Comparison of ENCODE assay signal across 21 cellular contexts in genomic region chr11:117826832-117827231, GRCh38. TPM values are rescaled to one million over a fixed set of nuclear protein-coding genes. Genes with fewer than 3 reads are reported as not detected.
DNase-seq lines count a peak whose midpoint lies in the region; ATAC-seq and TF ChIP-seq lines count a peak whose summit lies in the region.
"Had no signal": no experiment of that assay in that cellular context is flagged by ENCODE, and none has a peak within 500 bp of the region (broad histone marks: within the 10 kb centered on the region; RNA-seq: fewer than 3 reads in every experiment).

No MANE protein-coding gene starts in this region.

- DNase-seq in activated T-cell treated with anti-CD3 and anti-CD28 coated beads, Interleukin-2, amount 50 U/mL, for 24 hours = peak; percentile 17
- DNase-seq in activated T-cell treated with anti-CD3 and anti-CD28 coated beads, Interleukin-2, amount 50 U/mL, for 4 hours = no peak
- DNase-seq in Peyer's patch (peak in 2 of 3 donors; percentile 13 to 39), kidney tubule cell (ENCODE audit: low spot score) (peak; percentile 81), upper lobe of right lung (peak; percentile 3), anterior cingulate cortex (lab: John Stamatoyannopoulos, UW) (no peak), GM13976 (ENCODE audit: low spot score) (no peak), NCI-H2081 (lab: John Stamatoyannopoulos, UW) (no peak)
- DNase-seq: activated CD4-positive, CD25-positive, alpha-beta regulatory T cell; activated naive CD4-positive, alpha-beta T cell; COR-L47; hippocampal formation; IMR-90; NCI-H1048; NCI-H524 treated with DMSO at 0.1 percent for 48 hours had no signal

- no peak for ATAC-seq in activated T-cell treated with anti-CD3 and anti-CD28 coated beads, Interleukin-2, amount 50 U/mL, for 4 hours
- no peak for ATAC-seq in upper lobe of right lung

- TF ChIP-seq CTCF in Peyer's patch (IDR thresholded peaks at IDR 0.05) (no peak), upper lobe of right lung (IDR thresholded peaks at IDR 0.05) (no peak), GM13976 (IDR thresholded peaks at IDR 0.05; ENCODE audit: borderline replicate concordance, control extremely low read depth, extremely low read depth, insufficient read depth, missing control alignments) (no peak)

- H3K4me3 ChIP-seq in Peyer's patch = no peak overlapping the region
- no peak overlapping the region for H3K4me3 ChIP-seq in upper lobe of right lung
- H3K4me3 ChIP-seq: ascending aorta, HAP-1, SJSA1, thoracic aorta had no signal

- no peak overlapping the region for H3K27ac ChIP-seq in Peyer's patch
- no peak overlapping the region for H3K27ac ChIP-seq in upper lobe of right lung
- H3K27ac ChIP-seq: ascending aorta, SJSA1, thoracic aorta had no signal

- H3K9me3 Mint-ChIP-seq in activated T-cell treated with anti-CD3 and anti-CD28 coated beads, Interleukin-2, amount 50 U/mL, for 24 hours = no peaks in the 10 kb centered on the region
- no peaks in the 10 kb centered on the region for H3K9me3 Mint-ChIP-seq in activated T-cell treated with anti-CD3 and anti-CD28 coated beads, Interleukin-2, amount 50 U/mL, for 4 hours
- H3K9me3 Mint-ChIP-seq: neural crest cell had no signal

- H3K36me3 Mint-ChIP-seq in activated T-cell treated with anti-CD3 and anti-CD28 coated beads, Interleukin-2, amount 50 U/mL, for 24 hours (ENCODE audit: low read depth) = no peaks in the 10 kb centered on the region
- no peaks in the 10 kb centered on the region for H3K36me3 Mint-ChIP-seq in activated T-cell treated with anti-CD3 and anti-CD28 coated beads, Interleukin-2, amount 50 U/mL, for 4 hours (ENCODE audit: insufficient read depth)

- intact Hi-C loops in upper lobe of right lung (cut with DNase I) = loop anchor here (10.0 kb wide), 1 partner anchor 228 kb away; no protein-coding TSS in a partner anchor

- H3K4me3 Mint-ChIP-seq in activated T-cell treated with anti-CD3 and anti-CD28 coated beads, Interleukin-2, amount 50 U/mL, for 24 hours = no peak overlapping the region
- no peak overlapping the region for H3K4me3 Mint-ChIP-seq in activated T-cell treated with anti-CD3 and anti-CD28 coated beads, Interleukin-2, amount 50 U/mL, for 4 hours
- H3K4me3 Mint-ChIP-seq: neural crest cell had no signal

- no peak for TF ChIP-seq POLR2A in Peyer's patch (IDR thresholded peaks at IDR 0.05)

- H3K4me1 ChIP-seq in Peyer's patch (peaks cover 0 to 43% (median 14%) of the 10 kb centered on the region in 4 donors), upper lobe of right lung (peaks cover 52% of the 10 kb centered on the region)
- H3K4me1 ChIP-seq: ascending aorta, HAP-1, SJSA1 had no signal

- in situ Hi-C loops in GM13976 (cut with MboI; ENCODE audit: low sequenced_read_pairs, unreplicated experiment) = no loop called here

- no peak overlapping the region for H3K27ac Mint-ChIP-seq in activated T-cell treated with anti-CD3 and anti-CD28 coated beads, Interleukin-2, amount 50 U/mL, for 24 hours

- H3K9me3 ChIP-seq in Peyer's patch = no peaks in the 10 kb centered on the region
- no peaks in the 10 kb centered on the region for H3K9me3 ChIP-seq in upper lobe of right lung
- H3K9me3 ChIP-seq: ascending aorta, HAP-1, SJSA1, thoracic aorta had no signal

- H3K4me1 Mint-ChIP-seq in activated T-cell treated with anti-CD3 and anti-CD28 coated beads, Interleukin-2, amount 50 U/mL, for 24 hours (ENCODE audit: low read depth) = peaks cover 79% of the 10 kb centered on the region
- peaks cover 71% of the 10 kb centered on the region for H3K4me1 Mint-ChIP-seq in activated T-cell treated with anti-CD3 and anti-CD28 coated beads, Interleukin-2, amount 50 U/mL, for 4 hours (ENCODE audit: low read depth)

- H3K27me3 ChIP-seq in Peyer's patch (no peaks in the 10 kb centered on the region), upper lobe of right lung (no peaks in the 10 kb centered on the region)
- H3K27me3 ChIP-seq: ascending aorta, SJSA1 had no signal

- no peaks in the 10 kb centered on the region for H3K27me3 Mint-ChIP-seq in activated T-cell treated with anti-CD3 and anti-CD28 coated beads, Interleukin-2, amount 50 U/mL, for 24 hours
- H3K27me3 Mint-ChIP-seq in activated T-cell treated with anti-CD3 and anti-CD28 coated beads, Interleukin-2, amount 50 U/mL, for 4 hours (ENCODE audit: low read depth) = no peaks in the 10 kb centered on the region

- H3K36me3 ChIP-seq in Peyer's patch (no peaks in the 10 kb centered on the region), upper lobe of right lung (no peaks in the 10 kb centered on the region)
- H3K36me3 ChIP-seq: ascending aorta, HAP-1, SJSA1, thoracic aorta had no signal

RNA-seq across cellular contexts. Expression of gene FXYD2, which starts 2.3 kb away (rescaled TPM):
- total RNA-seq in activated T-cell treated with anti-CD3 and anti-CD28 coated beads, Interleukin-2, amount 50 U/mL, for 4 hours = under 1 TPM; 0.63 to 0.66 (median 0.63) TPM
- total RNA-seq in Peyer's patch (1 to 10 TPM in 1 of 4 donors, under 1 TPM in 1, not detected in 2; 0.67 to 1.7 TPM), upper lobe of right lung (3.6 TPM)
- total RNA-seq: ascending aorta, fibroblast of villous mesenchyme, IMR-90, SJSA1, thoracic aorta had no signal

RNA-seq across cellular contexts. Expression of gene DSCAML1, which starts 29.8 kb away (rescaled TPM):
- not detected for total RNA-seq in activated T-cell treated with anti-CD3 and anti-CD28 coated beads, Interleukin-2, amount 50 U/mL, for 4 hours
- total RNA-seq in Peyer's patch = 1 to 10 TPM in 2 of 4 donors, under 1 TPM in 2; 0.18 to 5.8 (median 2.9) TPM
- 1.3 TPM for total RNA-seq in upper lobe of right lung
- total RNA-seq: ascending aorta, fibroblast of villous mesenchyme, IMR-90 had no signal

RNA-seq across cellular contexts. Expression of gene FXYD6, which starts 49.6 kb away (rescaled TPM):
- total RNA-seq in activated T-cell treated with anti-CD3 and anti-CD28 coated beads, Interleukin-2, amount 50 U/mL, for 4 hours = under 1 TPM in 2 of 3 donors, not detected in 1; 0.16 to 0.38 TPM
- total RNA-seq in Peyer's patch (10 to 100 TPM in 3 of 4 donors, 1 to 10 TPM in 1; 5.1 to 41.3 (median 14.0) TPM), upper lobe of right lung (59.0 TPM)
- total RNA-seq: fibroblast of villous mesenchyme, IMR-90 had no signal

Comparison
In these comparisons a context has a peak if more than half of its experiments do, and no peak if none do; other contexts are left out.
1. DNase-seq: peak in activated T-cell treated with anti-CD3 and anti-CD28 coated beads, Interleukin-2, amount 50 U/mL, for 24 hours (single experiment), Peyer's patch (2 of 3), kidney tubule cell (single experiment) and upper lobe of right lung (single experiment); none in activated T-cell treated with anti-CD3 and anti-CD28 coated beads, Interleukin-2, amount 50 U/mL, for 4 hours (single experiment), anterior cingulate cortex (0 of 58), GM13976 (single experiment) and NCI-H2081 (0 of 2).
2. RNA of gene FXYD6, which starts 49.6 kb away (total RNA-seq): 59.0 TPM in upper lobe of right lung (single experiment) and 5.1 to 41.3 TPM in Peyer's patch; 0.16 to 0.38 TPM in activated T-cell treated with anti-CD3 and anti-CD28 coated beads, Interleukin-2, amount 50 U/mL, for 4 hours; every median in the first group is over 4 times any median in the second.